23 cellular contexts compared by ENCODE assay signal in the genomic region with DNA sequence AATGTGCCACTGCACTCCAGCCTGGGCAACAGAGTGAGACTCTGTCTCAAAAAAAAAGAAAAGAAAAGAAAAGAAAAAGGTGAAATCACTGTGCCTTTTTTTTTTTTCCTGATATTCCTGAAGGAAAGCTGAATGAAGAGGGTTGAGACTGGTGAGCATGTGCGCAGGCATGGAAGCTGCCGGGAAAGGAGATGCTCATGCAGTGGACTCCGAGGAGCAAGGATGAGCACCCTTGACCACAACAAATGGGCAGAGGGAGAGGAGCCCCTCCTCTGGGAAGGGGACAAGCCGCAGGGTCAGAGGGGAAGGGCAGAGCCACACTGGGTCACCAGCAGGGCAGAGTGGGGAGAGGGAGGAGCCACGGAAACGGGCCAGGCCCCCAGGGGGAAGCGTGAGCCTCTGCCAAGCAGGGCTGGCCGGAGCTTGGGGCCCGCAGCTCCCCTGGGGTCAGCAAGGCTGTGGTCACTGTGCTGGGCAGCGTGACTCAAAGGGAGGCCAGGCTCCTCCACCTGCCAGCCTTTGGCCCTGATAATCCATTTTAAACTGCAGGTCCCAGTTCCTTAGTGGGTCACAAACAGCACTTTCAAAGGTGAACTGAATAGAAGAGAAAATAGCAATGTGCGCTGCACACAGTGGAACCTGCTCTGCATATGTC.
DNase-seq lines count a peak whose midpoint lies in the region; ATAC-seq and TF ChIP-seq lines count a peak whose summit lies in the region.
"Had no signal": no experiment of that assay in that cellular context is flagged by ENCODE, and none has a peak within 500 bp of the region (broad histone marks: within the 10 kb centered on the region; RNA-seq: fewer than 3 reads in every experiment).

No MANE protein-coding gene starts in this region.

- H2AK9ac ChIP-seq in IMR-90 (replicated peaks; ENCODE audit: low read depth, low read length, poor library complexity), result no peak overlapping the region

- H3K9ac ChIP-seq in BLaER1 (no peak overlapping the region), IMR-90 (ENCODE audit: low read depth, low read length) (no peak overlapping the region)

- H2AK5ac ChIP-seq in IMR-90 (ENCODE audit: low read depth, low read length), result no peak overlapping the region

- no peak for ATAC-seq in IMR-90 (ENCODE audit: low read depth)
- ATAC-seq: Right ventricle myocardium inferior, SK-N-SH treated with all-trans-retinoic acid at 6 μM for 48 hours had no signal

- H3K4me3 ChIP-seq in BLaER1 (no peak overlapping the region), IMR-90 (ENCODE audit: insufficient read depth, low read depth, low read length) (no peak overlapping the region), osteoblast (ENCODE audit: insufficient read depth, low read length) (no peak overlapping the region)
- H3K4me3 ChIP-seq: HAP-1, SJCRH30 had no signal

- H2AFZ ChIP-seq in IMR-90 (replicated peaks; ENCODE audit: low read length, poor library complexity) (peak overlapping the region; percentile 65), osteoblast (ENCODE audit: low read length) (no peak overlapping the region)

- intact Hi-C loops in IMR-90 (cut with micrococcal nuclease), result no loop called here
- intact Hi-C loops in activated CD4-positive, alpha-beta T cell treated with anti-CD3 and anti-CD28 coated beads, Interleukin-2, amount 10 ng/mL, durations not matched to agents 24 days and 14 days (cut with micrococcal nuclease), result loop anchor here (5.0 kb wide), 1 partner anchor 33 kb away; no protein-coding TSS in a partner anchor

- POLR2A ChIA-PET in IMR-90 (lab: Charles Lee; ENCODE audit: unreplicated experiment), result no interaction called here

- CTCF ChIA-PET in IMR-90 (lab: Yijun Ruan, JAX), result no interaction called here

- H3K27me3 Mint-ChIP-seq in glutamatergic neuron (ENCODE audit: unreplicated experiment), result no peaks in the 10 kb centered on the region
- H3K27me3 Mint-ChIP-seq in activated CD4-positive, alpha-beta T cell treated with anti-CD3 and anti-CD28 coated beads, Interleukin-2, amount 10 ng/mL, durations not matched to agents 24 days and 14 days, result no peaks in the 10 kb centered on the region
- H3K27me3 Mint-ChIP-seq: CD4-positive, alpha-beta T cell had no signal

- H3K4me3 Mint-ChIP-seq in glutamatergic neuron (ENCODE audit: unreplicated experiment), result no peak overlapping the region
- no peak overlapping the region for H3K4me3 Mint-ChIP-seq in activated CD4-positive, alpha-beta T cell treated with anti-CD3 and anti-CD28 coated beads, Interleukin-2, amount 10 ng/mL, durations not matched to agents 24 days and 14 days
- H3K4me3 Mint-ChIP-seq: CD4-positive, alpha-beta T cell; HFFc6 had no signal

- no peak overlapping the region for H3K18ac ChIP-seq in IMR-90 (ENCODE audit: low read depth, low read length)

- H3K9me3 ChIP-seq in BLaER1 (no peaks in the 10 kb centered on the region), IMR-90 (ENCODE audit: control insufficient read depth, insufficient read depth, low read length) (no peaks in the 10 kb centered on the region), osteoblast (ENCODE audit: low read depth, low read length) (no peaks in the 10 kb centered on the region)
- H3K9me3 ChIP-seq: HAP-1, SJCRH30 had no signal

- TF ChIP-seq CTCF in IMR-90 (conservative IDR thresholded peaks at IDR 0.05; ENCODE audit: low read depth, low read length), result no peak
- no peak for TF ChIP-seq CTCF in osteoblast (IDR thresholded peaks at IDR 0.05; ENCODE audit: extremely low read depth, low read depth, low read length)
- TF ChIP-seq CTCF in glutamatergic neuron (IDR thresholded peaks at IDR 0.05; ENCODE audit: partially characterized antibody, unreplicated experiment), result no peak

- H3K79me2 ChIP-seq in osteoblast (ENCODE audit: insufficient read depth, low read length), result no peaks in the 10 kb centered on the region

- H4K8ac ChIP-seq in IMR-90 (ENCODE audit: low read depth in 2 of 2, low read length in 2 of 2), result no peak overlapping the region

- BruUV-seq in IMR-90 (replicated peaks; lab: Mats Ljungman, UMichigan), result no TSS peak

- H3K27ac Mint-ChIP-seq in glutamatergic neuron (ENCODE audit: unreplicated experiment), result no peak overlapping the region
- H3K27ac Mint-ChIP-seq in activated CD4-positive, alpha-beta T cell treated with anti-CD3 and anti-CD28 coated beads, Interleukin-2, amount 10 ng/mL, durations not matched to agents 24 days and 14 days, result no peak overlapping the region
- H3K27ac Mint-ChIP-seq: CD4-positive, alpha-beta T cell; HFFc6 had no signal

- H3K36me3 ChIP-seq in BLaER1 (no peaks in the 10 kb centered on the region), IMR-90 (ENCODE audit: control insufficient read depth, insufficient read depth, low read length) (no peaks in the 10 kb centered on the region), osteoblast (ENCODE audit: insufficient read depth, low read length) (no peaks in the 10 kb centered on the region)
- H3K36me3 ChIP-seq: HAP-1, SJCRH30 had no signal

- in situ Hi-C loops in IMR-90 (cut with MboI; ENCODE audit: low sequenced_read_pairs), result no loop called here

- no peaks in the 10 kb centered on the region for H3K36me3 Mint-ChIP-seq in glutamatergic neuron (ENCODE audit: unreplicated experiment)
- H3K36me3 Mint-ChIP-seq in activated CD4-positive, alpha-beta T cell treated with anti-CD3 and anti-CD28 coated beads, Interleukin-2, amount 10 ng/mL, durations not matched to agents 24 days and 14 days (ENCODE audit: low read depth), result peaks cover 5% of the 10 kb centered on the region

- no peaks in the 10 kb centered on the region for H3K27me3 ChIP-seq in BLaER1
- peaks cover 6% of the 10 kb centered on the region for H3K27me3 ChIP-seq in IMR-90 (ENCODE audit: control insufficient read depth, insufficient read depth, low read length)
- no peaks in the 10 kb centered on the region for H3K27me3 ChIP-seq in osteoblast (ENCODE audit: insufficient read depth, low read length)
- H3K27me3 ChIP-seq: SJCRH30 had no signal

- no peak overlapping the region for H3K23ac ChIP-seq in IMR-90 (ENCODE audit: low read depth, low read length)

- H4K20me1 ChIP-seq in BLaER1 (no peaks in the 10 kb centered on the region), IMR-90 (ENCODE audit: insufficient read depth, low read length) (no peaks in the 10 kb centered on the region; the same call in 1 of the 2 replicates), osteoblast (ENCODE audit: insufficient read depth, low read length) (no peaks in the 10 kb centered on the region)

- H3K9me1 ChIP-seq in IMR-90 (ENCODE audit: insufficient read depth, low read length), result no peaks in the 10 kb centered on the region

- H3K27ac ChIP-seq in BLaER1 (no peak overlapping the region), IMR-90 (ENCODE audit: insufficient read depth, low read length) (no peak overlapping the region), osteoblast (ENCODE audit: low read depth, low read length) (no peak overlapping the region)
- H3K27ac ChIP-seq: SJCRH30 had no signal

- H2BK5ac ChIP-seq in IMR-90 (ENCODE audit: low read depth, low read length, poor library complexity, severe bottlenecking), result no peak overlapping the region

- TF ChIP-seq RAD21 in IMR-90 (IDR thresholded peaks at IDR 0.05; ENCODE audit: low read length), result no peak

- no peak overlapping the region for H2BK15ac ChIP-seq in IMR-90 (ENCODE audit: low read depth, low read length)

- dilution Hi-C loops in IMR-90 (cut with HindIII; ENCODE audit: low sequenced_read_pairs, unreplicated experiment), result no loop called here

- H2BK20ac ChIP-seq in IMR-90 (ENCODE audit: low read depth, low read length), result no peak overlapping the region

- peaks cover 57% of the 10 kb centered on the region for H3K4me1 ChIP-seq in BLaER1
- H3K4me1 ChIP-seq in IMR-90 (ENCODE audit: control insufficient read depth, insufficient read depth, low read length), result peaks cover 2% of the 10 kb centered on the region; the same call in 1 of the 2 replicates
- H3K4me1 ChIP-seq in osteoblast (ENCODE audit: insufficient read depth, low read length), result peaks cover 4% of the 10 kb centered on the region

- WGBS in IMR-90 (ENCODE audit: extremely low coverage in 2 of 2, insufficient read length in 1 of 2), 2 experiments, result 43% methylated on average over 7 of the region's 11 CpGs; no CpG with 5 or more reads in 1 of the 2 experiments

- no peaks in the 10 kb centered on the region for H3K9me3 Mint-ChIP-seq in glutamatergic neuron (ENCODE audit: unreplicated experiment)
- peaks cover 4% of the 10 kb centered on the region for H3K9me3 Mint-ChIP-seq in activated CD4-positive, alpha-beta T cell treated with anti-CD3 and anti-CD28 coated beads, Interleukin-2, amount 10 ng/mL, durations not matched to agents 24 days and 14 days
- H3K9me3 Mint-ChIP-seq: CD4-positive, alpha-beta T cell; HFFc6 had no signal

- no peak overlapping the region for H2BK120ac ChIP-seq in IMR-90 (ENCODE audit: low read depth, low read length)

- H3K4ac ChIP-seq in IMR-90 (ENCODE audit: low read depth, low read length), result no peak overlapping the region

- peak overlapping the region; percentile 52 for H3K4me2 ChIP-seq in BLaER1
- H3K4me2 ChIP-seq in IMR-90 (ENCODE audit: low read depth, low read length), result no peak overlapping the region
- H3K4me2 ChIP-seq in osteoblast (ENCODE audit: insufficient read depth, low read length), result no peak overlapping the region

- DNase-seq in IMR-90 (no peak), cerebellum (ENCODE audit: low spot score) (peak; percentile 62), osteoblast (ENCODE audit: insufficient read length, low spot score, missing footprints) (peak; percentile 73), mesenteric fat pad (ENCODE audit: low spot score) (no peak), glutamatergic neuron (no peak), NCI-H2171 (lab: John Stamatoyannopoulos, UW) (no peak)
- DNase-seq in activated CD4-positive, alpha-beta T cell treated with anti-CD3 and anti-CD28 coated beads, Interleukin-2, amount 10 ng/mL, durations not matched to agents 24 days and 14 days, result no peak
- DNase-seq: CD4-positive, alpha-beta T cell; HFFc6; KG1; NCI-H1092 treated with DMSO at 0.1 percent for 48 hours; NCI-H1436; NCI-H187; NCI-H2081 treated with DMSO at 0.1 percent for 48 hours; NCI-H2171 treated with DMSO at 0.1 percent for 48 hours; NCI-H345; NCI-H524 treated with DMSO at 0.1 percent for 48 hours; NCI-H774 had no signal

- H3K14ac ChIP-seq in IMR-90 (replicated peaks; ENCODE audit: low read depth, low read length), result no peak overlapping the region

- no peaks in the 10 kb centered on the region for H3K79me1 ChIP-seq in IMR-90 (ENCODE audit: low read depth in 1 of 2, low read length in 2 of 2)

- H3K56ac ChIP-seq in IMR-90 (ENCODE audit: extremely low read depth, insufficient read depth, low read length), result no peak overlapping the region

- no peak overlapping the region for H4K91ac ChIP-seq in IMR-90 (ENCODE audit: insufficient read depth, low read depth, low read length)

- no peaks in the 10 kb centered on the region for H3K4me1 Mint-ChIP-seq in glutamatergic neuron (ENCODE audit: low read depth, unreplicated experiment)
- peaks cover 42% of the 10 kb centered on the region for H3K4me1 Mint-ChIP-seq in activated CD4-positive, alpha-beta T cell treated with anti-CD3 and anti-CD28 coated beads, Interleukin-2, amount 10 ng/mL, durations not matched to agents 24 days and 14 days

- no peak overlapping the region for H4K5ac ChIP-seq in IMR-90 (ENCODE audit: low read depth, low read length)

- no peak for TF ChIP-seq POLR2A in IMR-90 (IDR thresholded peaks at IDR 0.05; ENCODE audit: low read depth, low read length)

TF ChIP-seq in IMR-90, 13 proteins besides CTCF, POLR2A, EP300 and RAD21 (continues in another document):
- no peak for TF ChIP-seq CEBPB (IDR thresholded peaks at IDR 0.05; ENCODE audit: low read depth, low read length)
- TF ChIP-seq BHLHE40 (IDR thresholded peaks at IDR 0.05; ENCODE audit: low read depth, low read length), result no peak

Comparison
In these comparisons a context has a peak if more than half of its experiments do, and no peak if none do; other contexts are left out.
1. DNase-seq: peak in cerebellum (single experiment) and osteoblast (single experiment); none in IMR-90 (single experiment), mesenteric fat pad (single experiment), glutamatergic neuron (single experiment), activated CD4-positive, alpha-beta T cell treated with anti-CD3 and anti-CD28 coated beads, Interleukin-2, amount 10 ng/mL, durations not matched to agents 24 days and 14 days (single experiment) and NCI-H2171 (single experiment).